1 cellular context compared by ENCODE assay signal in genomic region chr1:26471498-26472329, GRCh38.
TF ChIP-seq lines count a peak whose summit lies in the region.

No MANE protein-coding gene starts in this region.

TF ChIP-seq in K562, 482 proteins besides CTCF, POLR2A, EP300 and RAD21 (continued from another document and continues in another):
- no peak for TF ChIP-seq HEY1 (CRISPR knock-in tag; IDR thresholded peaks at IDR 0.05; ENCODE audit: borderline replicate concordance)
- no peak for TF ChIP-seq DACH1 (IDR thresholded peaks at IDR 0.05; ENCODE audit: partially characterized antibody)
- TF ChIP-seq HIVEP1 (CRISPR knock-in tag; IDR thresholded peaks at IDR 0.05) = no peak
- no peak for TF ChIP-seq ZNF184 (CRISPR knock-in tag; IDR thresholded peaks at IDR 0.05)
- no peak for TF ChIP-seq ARHGAP35 (IDR thresholded peaks at IDR 0.05; ENCODE audit: partially characterized antibody)
- TF ChIP-seq NR2C2 (CRISPR knock-in tag; IDR thresholded peaks at IDR 0.05) = 0 out of 2 replicates have a peak, but pooled peaks have one; percentile 31
- TF ChIP-seq NR2C2 (tag; IDR thresholded peaks at IDR 0.05) = no peak
- peak; percentile 40; the same call in 1 of the 2 replicates for TF ChIP-seq CXXC5 (CRISPR knock-in tag; IDR thresholded peaks at IDR 0.05)
- TF ChIP-seq IRF2 (CRISPR knock-in tag; IDR thresholded peaks at IDR 0.05) = no peak
- TF ChIP-seq, protein P1, sequence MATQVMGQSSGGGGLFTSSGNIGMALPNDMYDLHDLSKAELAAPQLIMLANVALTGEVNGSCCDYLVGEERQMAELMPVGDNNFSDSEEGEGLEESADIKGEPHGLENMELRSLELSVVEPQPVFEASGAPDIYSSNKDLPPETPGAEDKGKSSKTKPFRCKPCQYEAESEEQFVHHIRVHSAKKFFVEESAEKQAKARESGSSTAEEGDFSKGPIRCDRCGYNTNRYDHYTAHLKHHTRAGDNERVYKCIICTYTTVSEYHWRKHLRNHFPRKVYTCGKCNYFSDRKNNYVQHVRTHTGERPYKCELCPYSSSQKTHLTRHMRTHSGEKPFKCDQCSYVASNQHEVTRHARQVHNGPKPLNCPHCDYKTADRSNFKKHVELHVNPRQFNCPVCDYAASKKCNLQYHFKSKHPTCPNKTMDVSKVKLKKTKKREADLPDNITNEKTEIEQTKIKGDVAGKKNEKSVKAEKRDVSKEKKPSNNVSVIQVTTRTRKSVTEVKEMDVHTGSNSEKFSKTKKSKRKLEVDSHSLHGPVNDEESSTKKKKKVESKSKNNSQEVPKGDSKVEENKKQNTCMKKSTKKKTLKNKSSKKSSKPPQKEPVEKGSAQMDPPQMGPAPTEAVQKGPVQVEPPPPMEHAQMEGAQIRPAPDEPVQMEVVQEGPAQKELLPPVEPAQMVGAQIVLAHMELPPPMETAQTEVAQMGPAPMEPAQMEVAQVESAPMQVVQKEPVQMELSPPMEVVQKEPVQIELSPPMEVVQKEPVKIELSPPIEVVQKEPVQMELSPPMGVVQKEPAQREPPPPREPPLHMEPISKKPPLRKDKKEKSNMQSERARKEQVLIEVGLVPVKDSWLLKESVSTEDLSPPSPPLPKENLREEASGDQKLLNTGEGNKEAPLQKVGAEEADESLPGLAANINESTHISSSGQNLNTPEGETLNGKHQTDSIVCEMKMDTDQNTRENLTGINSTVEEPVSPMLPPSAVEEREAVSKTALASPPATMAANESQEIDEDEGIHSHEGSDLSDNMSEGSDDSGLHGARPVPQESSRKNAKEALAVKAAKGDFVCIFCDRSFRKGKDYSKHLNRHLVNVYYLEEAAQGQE (CRISPR knock-in tag; IDR thresholded peaks at IDR 0.05; ENCODE audit: low read depth) = peak; percentile 97
- TF ChIP-seq ZNF282 (CRISPR knock-in tag; IDR thresholded peaks at IDR 0.05) = no peak
- no peak; the same call in 1 of the 2 replicates for TF ChIP-seq KDM2B (CRISPR knock-in tag; IDR thresholded peaks at IDR 0.05)
- no peak for TF ChIP-seq CEBPG (CRISPR knock-in tag; IDR thresholded peaks at IDR 0.05)
- peak in 1 of 2 experiments; percentile 51; a peak in 2 of 4 replicates for TF ChIP-seq CEBPG (tag; conservative IDR thresholded peaks at IDR 0.05 in 1 of 2, IDR thresholded peaks at IDR 0.05 in 1 of 2)
- TF ChIP-seq, protein P2, sequence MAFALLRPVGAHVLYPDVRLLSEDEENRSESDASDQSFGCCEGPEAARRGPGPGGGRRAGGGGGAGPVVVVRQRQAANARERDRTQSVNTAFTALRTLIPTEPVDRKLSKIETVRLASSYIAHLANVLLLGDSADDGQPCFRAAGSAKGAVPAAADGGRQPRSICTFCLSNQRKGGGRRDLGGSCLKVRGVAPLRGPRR (CRISPR knock-in tag; IDR thresholded peaks at IDR 0.05) = no peak
- no peak for TF ChIP-seq HNRNPL (IDR thresholded peaks at IDR 0.05; ENCODE audit: low read depth, low read length)
- no peak; the same call in 1 of the 2 replicates for TF ChIP-seq FOXM1 (IDR thresholded peaks at IDR 0.05; ENCODE audit: low read depth)
- TF ChIP-seq FOXM1 (CRISPR knock-in tag; IDR thresholded peaks at IDR 0.05; ENCODE audit: low read depth) = no peak; the same call in 1 of the 2 replicates
- no peak for TF ChIP-seq ETS2 (tag; IDR thresholded peaks at IDR 0.05; ENCODE audit: borderline replicate concordance, poor library complexity, severe bottlenecking)
- peak; percentile 93 for TF ChIP-seq MIER1 (IDR thresholded peaks at IDR 0.05; ENCODE audit: low read depth)
- TF ChIP-seq CEBPB (tag; IDR thresholded peaks at IDR 0.05) = no peak
- TF ChIP-seq ZNF507 (tag; conservative IDR thresholded peaks at IDR 0.05) = no peak
- TF ChIP-seq E2F3 (CRISPR knock-in tag; IDR thresholded peaks at IDR 0.05) = peak; percentile 87; the same call in 1 of the 2 replicates
- no peak for TF ChIP-seq ZNF124 (CRISPR knock-in tag; IDR thresholded peaks at IDR 0.05)
- TF ChIP-seq, protein P3, sequence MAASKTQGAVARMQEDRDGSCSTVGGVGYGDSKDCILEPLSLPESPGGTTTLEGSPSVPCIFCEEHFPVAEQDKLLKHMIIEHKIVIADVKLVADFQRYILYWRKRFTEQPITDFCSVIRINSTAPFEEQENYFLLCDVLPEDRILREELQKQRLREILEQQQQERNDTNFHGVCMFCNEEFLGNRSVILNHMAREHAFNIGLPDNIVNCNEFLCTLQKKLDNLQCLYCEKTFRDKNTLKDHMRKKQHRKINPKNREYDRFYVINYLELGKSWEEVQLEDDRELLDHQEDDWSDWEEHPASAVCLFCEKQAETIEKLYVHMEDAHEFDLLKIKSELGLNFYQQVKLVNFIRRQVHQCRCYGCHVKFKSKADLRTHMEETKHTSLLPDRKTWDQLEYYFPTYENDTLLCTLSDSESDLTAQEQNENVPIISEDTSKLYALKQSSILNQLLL (CRISPR knock-in tag; IDR thresholded peaks at IDR 0.05; ENCODE audit: borderline replicate concordance) = no peak
- no peak for TF ChIP-seq ILK (tag; IDR thresholded peaks at IDR 0.05; ENCODE audit: borderline replicate concordance, low read depth)
- no peak for TF ChIP-seq TBP (optimal IDR thresholded peaks at IDR 0.05; ENCODE audit: low read depth, low read length)
- TF ChIP-seq, protein P4, sequence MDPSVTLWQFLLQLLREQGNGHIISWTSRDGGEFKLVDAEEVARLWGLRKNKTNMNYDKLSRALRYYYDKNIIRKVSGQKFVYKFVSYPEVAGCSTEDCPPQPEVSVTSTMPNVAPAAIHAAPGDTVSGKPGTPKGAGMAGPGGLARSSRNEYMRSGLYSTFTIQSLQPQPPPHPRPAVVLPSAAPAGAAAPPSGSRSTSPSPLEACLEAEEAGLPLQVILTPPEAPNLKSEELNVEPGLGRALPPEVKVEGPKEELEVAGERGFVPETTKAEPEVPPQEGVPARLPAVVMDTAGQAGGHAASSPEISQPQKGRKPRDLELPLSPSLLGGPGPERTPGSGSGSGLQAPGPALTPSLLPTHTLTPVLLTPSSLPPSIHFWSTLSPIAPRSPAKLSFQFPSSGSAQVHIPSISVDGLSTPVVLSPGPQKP (CRISPR knock-in tag; IDR thresholded peaks at IDR 0.05) = no peak
- TF ChIP-seq CBX3 (IDR thresholded peaks at IDR 0.05; ENCODE audit: borderline replicate concordance in 1 of 2, low read length in 2 of 2) = no peak; a peak in 1 of 3 replicates
- no peak for TF ChIP-seq BRCA1 (IDR thresholded peaks at IDR 0.05)
- TF ChIP-seq BRCA1 (CRISPR knock-in tag; IDR thresholded peaks at IDR 0.05) = no peak
- TF ChIP-seq, protein P5, sequence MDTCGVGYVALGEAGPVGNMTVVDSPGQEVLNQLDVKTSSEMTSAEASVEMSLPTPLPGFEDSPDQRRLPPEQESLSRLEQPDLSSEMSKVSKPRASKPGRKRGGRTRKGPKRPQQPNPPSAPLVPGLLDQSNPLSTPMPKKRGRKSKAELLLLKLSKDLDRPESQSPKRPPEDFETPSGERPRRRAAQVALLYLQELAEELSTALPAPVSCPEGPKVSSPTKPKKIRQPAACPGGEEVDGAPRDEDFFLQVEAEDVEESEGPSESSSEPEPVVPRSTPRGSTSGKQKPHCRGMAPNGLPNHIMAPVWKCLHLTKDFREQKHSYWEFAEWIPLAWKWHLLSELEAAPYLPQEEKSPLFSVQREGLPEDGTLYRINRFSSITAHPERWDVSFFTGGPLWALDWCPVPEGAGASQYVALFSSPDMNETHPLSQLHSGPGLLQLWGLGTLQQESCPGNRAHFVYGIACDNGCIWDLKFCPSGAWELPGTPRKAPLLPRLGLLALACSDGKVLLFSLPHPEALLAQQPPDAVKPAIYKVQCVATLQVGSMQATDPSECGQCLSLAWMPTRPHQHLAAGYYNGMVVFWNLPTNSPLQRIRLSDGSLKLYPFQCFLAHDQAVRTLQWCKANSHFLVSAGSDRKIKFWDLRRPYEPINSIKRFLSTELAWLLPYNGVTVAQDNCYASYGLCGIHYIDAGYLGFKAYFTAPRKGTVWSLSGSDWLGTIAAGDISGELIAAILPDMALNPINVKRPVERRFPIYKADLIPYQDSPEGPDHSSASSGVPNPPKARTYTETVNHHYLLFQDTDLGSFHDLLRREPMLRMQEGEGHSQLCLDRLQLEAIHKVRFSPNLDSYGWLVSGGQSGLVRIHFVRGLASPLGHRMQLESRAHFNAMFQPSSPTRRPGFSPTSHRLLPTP (IDR thresholded peaks at IDR 0.05; ENCODE audit: borderline replicate concordance, extremely low read depth, insufficient read length) = no peak
- TF ChIP-seq ZNF707 (CRISPR knock-in tag; conservative IDR thresholded peaks at IDR 0.05) = no peak
- no peak for TF ChIP-seq NR2C1 (IDR thresholded peaks at IDR 0.05)
- TF ChIP-seq NR2C1 (tag; IDR thresholded peaks at IDR 0.05) = no peak
- TF ChIP-seq ZNF217 (CRISPR knock-in tag; IDR thresholded peaks at IDR 0.05) = no peak
- peak; percentile 86 for TF ChIP-seq HDAC2 (IDR thresholded peaks at IDR 0.05)
- TF ChIP-seq, protein P6, sequence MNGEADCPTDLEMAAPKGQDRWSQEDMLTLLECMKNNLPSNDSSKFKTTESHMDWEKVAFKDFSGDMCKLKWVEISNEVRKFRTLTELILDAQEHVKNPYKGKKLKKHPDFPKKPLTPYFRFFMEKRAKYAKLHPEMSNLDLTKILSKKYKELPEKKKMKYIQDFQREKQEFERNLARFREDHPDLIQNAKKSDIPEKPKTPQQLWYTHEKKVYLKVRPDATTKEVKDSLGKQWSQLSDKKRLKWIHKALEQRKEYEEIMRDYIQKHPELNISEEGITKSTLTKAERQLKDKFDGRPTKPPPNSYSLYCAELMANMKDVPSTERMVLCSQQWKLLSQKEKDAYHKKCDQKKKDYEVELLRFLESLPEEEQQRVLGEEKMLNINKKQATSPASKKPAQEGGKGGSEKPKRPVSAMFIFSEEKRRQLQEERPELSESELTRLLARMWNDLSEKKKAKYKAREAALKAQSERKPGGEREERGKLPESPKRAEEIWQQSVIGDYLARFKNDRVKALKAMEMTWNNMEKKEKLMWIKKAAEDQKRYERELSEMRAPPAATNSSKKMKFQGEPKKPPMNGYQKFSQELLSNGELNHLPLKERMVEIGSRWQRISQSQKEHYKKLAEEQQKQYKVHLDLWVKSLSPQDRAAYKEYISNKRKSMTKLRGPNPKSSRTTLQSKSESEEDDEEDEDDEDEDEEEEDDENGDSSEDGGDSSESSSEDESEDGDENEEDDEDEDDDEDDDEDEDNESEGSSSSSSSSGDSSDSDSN (IDR thresholded peaks at IDR 0.05; ENCODE audit: borderline replicate concordance in 1 of 2, low read depth in 2 of 2, low read length in 2 of 2) = 0 out of 4 replicates have a peak, but pooled peaks of 1 of the 2 experiments have one; percentile 47
- TF ChIP-seq, protein P7, sequence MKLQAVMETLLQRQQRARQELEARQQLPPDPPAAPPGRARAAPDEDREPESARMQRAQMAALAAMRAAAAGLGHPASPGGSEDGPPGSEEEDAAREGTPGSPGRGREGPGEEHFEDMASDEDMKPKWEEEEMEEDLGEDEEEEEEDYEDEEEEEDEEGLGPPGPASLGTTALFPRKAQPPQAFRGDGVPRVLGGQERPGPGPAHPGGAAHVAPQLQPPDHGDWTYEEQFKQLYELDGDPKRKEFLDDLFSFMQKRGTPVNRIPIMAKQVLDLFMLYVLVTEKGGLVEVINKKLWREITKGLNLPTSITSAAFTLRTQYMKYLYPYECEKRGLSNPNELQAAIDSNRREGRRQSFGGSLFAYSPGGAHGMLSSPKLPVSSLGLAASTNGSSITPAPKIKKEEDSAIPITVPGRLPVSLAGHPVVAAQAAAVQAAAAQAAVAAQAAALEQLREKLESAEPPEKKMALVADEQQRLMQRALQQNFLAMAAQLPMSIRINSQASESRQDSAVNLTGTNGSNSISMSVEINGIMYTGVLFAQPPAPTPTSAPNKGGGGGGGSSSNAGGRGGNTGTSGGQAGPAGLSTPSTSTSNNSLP (IDR thresholded peaks at IDR 0.05; ENCODE audit: borderline replicate concordance, low read depth, low read length) = no peak
- 0 out of 2 replicates have a peak, but pooled peaks have one; percentile 22 for TF ChIP-seq NCOA1 (IDR thresholded peaks at IDR 0.05; ENCODE audit: low read depth)
- no peak for TF ChIP-seq RNF219 (CRISPR knock-in tag; IDR thresholded peaks at IDR 0.05)
- no peak for TF ChIP-seq ZNF79 (CRISPR knock-in tag; IDR thresholded peaks at IDR 0.05; ENCODE audit: low read depth)
- TF ChIP-seq SUPT5H (IDR thresholded peaks at IDR 0.05) = peak; percentile 40
- no peak for TF ChIP-seq PTBP1 (IDR thresholded peaks at IDR 0.05; ENCODE audit: low read depth, low read length)
- TF ChIP-seq ZNF57 (CRISPR knock-in tag; IDR thresholded peaks at IDR 0.05) = no peak
- TF ChIP-seq PRPF4 (IDR thresholded peaks at IDR 0.05; ENCODE audit: insufficient read depth, low read depth, low read length, poor library complexity, severe bottlenecking) = no peak
- TF ChIP-seq ZNF140 (CRISPR knock-in tag; IDR thresholded peaks at IDR 0.05) = no peak
- TF ChIP-seq PHB2 (IDR thresholded peaks at IDR 0.05; ENCODE audit: low read depth) = no peak
- no peak for TF ChIP-seq ZNF212 (CRISPR knock-in tag; IDR thresholded peaks at IDR 0.05)
- no peak; a peak in 1 of 4 replicates for TF ChIP-seq FOXA3 (CRISPR knock-in tag; conservative IDR thresholded peaks at IDR 0.05 in 1 of 2, IDR thresholded peaks at IDR 0.05 in 1 of 2)
- no peak for TF ChIP-seq BDP1 (IDR thresholded peaks at IDR 0.05; ENCODE audit: insufficient read depth, insufficient read length)
- peak; percentile 70; the same call in 1 of the 2 replicates for TF ChIP-seq ZNF695 (CRISPR knock-in tag; IDR thresholded peaks at IDR 0.05)
- no peak for TF ChIP-seq ZNF785 (CRISPR knock-in tag; IDR thresholded peaks at IDR 0.05)
- TF ChIP-seq RBM14 (IDR thresholded peaks at IDR 0.05; ENCODE audit: borderline replicate concordance, insufficient read depth, low read depth, low read length) = no peak
- 0 out of 2 replicates have a peak, but pooled peaks have one; percentile 55 for TF ChIP-seq HMG20A (CRISPR knock-in tag; conservative IDR thresholded peaks at IDR 0.05)
- TF ChIP-seq ZBTB1 (CRISPR knock-in tag; IDR thresholded peaks at IDR 0.05; ENCODE audit: borderline replicate concordance, low read depth) = no peak; the same call in 1 of the 2 replicates
- TF ChIP-seq ATF7 (IDR thresholded peaks at IDR 0.05) = no peak
- no peak for TF ChIP-seq POLR2B (IDR thresholded peaks at IDR 0.05; ENCODE audit: low read depth, partially characterized antibody)
- TF ChIP-seq SLC30A9 (CRISPR knock-in tag; IDR thresholded peaks at IDR 0.05) = no peak
- peak; percentile 42 for TF ChIP-seq HNRNPLL (IDR thresholded peaks at IDR 0.05; ENCODE audit: low read depth, low read length, poor library complexity, severe bottlenecking)
- no peak for TF ChIP-seq ZFPM2 (CRISPR knock-in tag; IDR thresholded peaks at IDR 0.05)
- TF ChIP-seq ZNF133 (CRISPR knock-in tag; IDR thresholded peaks at IDR 0.05) = no peak
- peak; percentile 96; the same call in 1 of the 2 replicates for TF ChIP-seq SREBF2 (CRISPR knock-in tag; IDR thresholded peaks at IDR 0.05)
